9 cellular contexts compared by ENCODE assay signal in the genomic region with DNA sequence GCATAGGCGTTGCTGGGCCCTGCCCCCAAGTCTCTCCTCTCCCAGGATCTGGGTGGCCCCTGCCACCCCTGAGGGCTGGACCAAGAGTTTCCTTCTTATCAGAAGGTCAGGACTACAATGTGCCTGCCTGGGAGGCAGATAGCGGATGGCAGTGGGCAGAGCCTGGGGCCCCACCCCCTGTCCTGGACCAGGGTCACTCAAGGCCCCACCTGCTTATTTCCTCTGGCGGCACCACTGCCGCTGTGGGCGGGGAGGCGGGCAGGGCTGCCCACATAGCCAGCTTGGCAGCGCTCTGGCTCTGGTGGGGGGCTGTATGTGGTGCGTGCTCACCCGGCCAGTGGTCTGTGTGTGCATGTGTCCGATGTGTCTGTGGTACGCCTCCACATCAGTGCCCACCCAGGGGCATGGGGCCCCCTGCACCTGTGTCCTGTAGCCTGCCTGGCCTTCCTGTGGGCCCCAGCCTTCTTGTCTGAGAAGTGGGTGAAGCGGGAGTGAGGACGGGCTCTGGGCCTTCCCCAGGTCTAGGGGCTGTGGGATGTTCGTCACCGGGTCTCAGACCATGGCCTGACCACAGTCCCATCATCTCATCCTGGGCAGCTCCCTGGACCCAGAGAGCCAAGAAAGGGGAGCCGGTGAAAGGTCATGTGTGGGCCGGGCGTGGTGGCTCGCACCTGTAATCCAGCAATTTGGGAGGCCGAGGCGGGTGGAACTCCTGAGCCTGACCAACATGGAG. TPM values are rescaled to one million over a fixed set of nuclear protein-coding genes. Genes with fewer than 3 reads are reported as not detected.
A peak's percentile ranks its signal among the peaks of the same experiment; 100 is the strongest.
DNase-seq lines count a peak whose midpoint lies in the region; ATAC-seq and TF ChIP-seq lines count a peak whose summit lies in the region.
"Had no signal": no experiment of that assay in that cellular context is flagged by ENCODE, and none has a peak within 500 bp of the region (broad histone marks: within the 10 kb centered on the region; RNA-seq: fewer than 3 reads in every experiment).

No MANE protein-coding gene starts in this region.

- no peak for TF ChIP-seq POLR2A in gastrocnemius medialis (IDR thresholded peaks at IDR 0.05)

- in situ Hi-C loops in gastrocnemius medialis (cut with MboI; ENCODE audit: low sequenced_read_pairs in 4 of 4), result loop anchor here in 1 of 4 donors (10.0 kb wide), 1 partner anchor 85 kb away; no protein-coding TSS in a partner anchor

- no peaks in the 10 kb centered on the region for H3K9me3 ChIP-seq in gastrocnemius medialis

- peaks cover 12 to 18% (median 16%) of the 10 kb centered on the region in 3 donors for H3K27me3 ChIP-seq in gastrocnemius medialis

- DNase-seq in GM10266 (ENCODE audit: extremely low spot score) (peak; percentile 36), SW 1271 (lab: John Stamatoyannopoulos, UW) (peak; percentile 48 to 84), fibroblast of villous mesenchyme (ENCODE audit: low read depth) (no peak), gastrocnemius medialis (no peak), SKM-1 treated with dmso at 0.1 percent for 144 hours (lab: John Stamatoyannopoulos, UW; ENCODE audit: unreplicated experiment) (no peak), NCI-H2029 (lab: John Stamatoyannopoulos, UW) (no peak)
- DNase-seq: NCI-H1417 treated with DMSO at 0.1 percent for 48 hours had no signal

- no peak for TF ChIP-seq CTCF in GM10266 (IDR thresholded peaks at IDR 0.05; ENCODE audit: control insufficient read depth, insufficient read depth, low read depth, missing control alignments)
- TF ChIP-seq CTCF in fibroblast of villous mesenchyme (IDR thresholded peaks at IDR 0.05; ENCODE audit: insufficient read depth, low read depth, low read length), result no peak
- TF ChIP-seq CTCF in gastrocnemius medialis (IDR thresholded peaks at IDR 0.05 in 4 of 5, conservative IDR thresholded peaks at IDR 0.05 in 1 of 5), result no peak

- peaks cover 32 to 59% of the 10 kb centered on the region in 2 donors for H3K4me1 ChIP-seq in gastrocnemius medialis

- no peaks in the 10 kb centered on the region for H3K36me3 ChIP-seq in gastrocnemius medialis

- H3K27ac ChIP-seq in gastrocnemius medialis, result peak overlapping the region; percentile 67 to 89 (median 81)

- H3K4me3 ChIP-seq in fibroblast of villous mesenchyme (ENCODE audit: low read depth, low read length), result peak overlapping the region; percentile 9
- peak overlapping the region; percentile 20 to 94 (median 56) for H3K4me3 ChIP-seq in gastrocnemius medialis

- ATAC-seq in gastrocnemius medialis (no peak), GM19455 (IDR thresholded peaks at IDR 0.05; ENCODE audit: unreplicated experiment) (no peak), HG02798 (IDR thresholded peaks at IDR 0.05; ENCODE audit: poor library complexity, unreplicated experiment) (no peak)

- intact Hi-C loops in gastrocnemius medialis (cut with DNase I; ENCODE audit: low total_unique reads), result no loop called here

RNA-seq across cellular contexts. Expression of a gene that starts 3.0 kb away (rescaled TPM):
- total RNA-seq in fibroblast of villous mesenchyme (16.4 and 18.4 TPM in 2 replicates), gastrocnemius medialis (10 to 100 TPM in 1 of 4 donors, 1 to 10 TPM in 3; 4.8 to 23.0 (median 6.6) TPM)

RNA-seq across cellular contexts. Expression of a gene that starts 6.0 kb away (rescaled TPM):
- 0.86 TPM in 1 of 2 replicates, not detected in the other for total RNA-seq in fibroblast of villous mesenchyme
- total RNA-seq in gastrocnemius medialis, result 1 to 10 TPM in 1 of 4 donors, under 1 TPM in 1, not detected in 2; 0.13 to 1.2 TPM

RNA-seq across cellular contexts. Expression of a gene that starts 41.4 kb away (rescaled TPM):
- total RNA-seq in fibroblast of villous mesenchyme (159 and 207 TPM in 2 replicates), gastrocnemius medialis (100 to 1,000 TPM; 192 to 269 (median 202) TPM)

RNA-seq across cellular contexts. Expression of a gene that starts 41.7 kb away (rescaled TPM):
- total RNA-seq in fibroblast of villous mesenchyme, result 22.9 and 24.5 TPM in 2 replicates
- total RNA-seq in gastrocnemius medialis, result 10 to 100 TPM; 19.8 to 38.0 (median 28.6) TPM

Comparison
In these comparisons a context has a peak if more than half of its experiments do, and no peak if none do; other contexts are left out.
1. DNase-seq: peak in GM10266 (single experiment) and SW 1271 (2 of 2); none in fibroblast of villous mesenchyme (single experiment), gastrocnemius medialis (0 of 2), SKM-1 treated with dmso at 0.1 percent for 144 hours (single experiment) and NCI-H2029 (single experiment).